In the genomic region with DNA sequence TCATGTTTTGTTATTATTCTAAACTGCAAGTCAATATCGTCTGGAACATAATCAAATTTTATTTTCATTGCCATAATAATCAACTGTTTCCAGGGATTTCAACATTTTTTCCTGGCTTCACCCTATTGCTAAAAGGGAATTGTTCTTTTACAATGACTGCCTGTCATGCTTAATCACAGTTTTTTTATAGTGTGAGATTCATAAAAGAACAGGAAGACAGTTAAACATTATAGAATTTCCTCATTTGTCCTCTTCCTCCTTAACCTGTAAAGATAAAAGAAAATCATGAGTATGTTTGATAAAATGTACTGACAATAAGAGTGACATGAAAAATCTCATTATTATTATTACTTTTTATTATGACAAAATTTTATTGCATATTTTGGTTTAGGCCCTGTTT, we compare ENCODE assay signal across 19 cellular contexts.
"Had no signal": no experiment of that assay in that cellular context is flagged by ENCODE, and none has a peak within 500 bp of the region (broad histone marks: within the 10 kb centered on the region; RNA-seq: fewer than 3 reads in every experiment).

No MANE protein-coding gene starts in this region.

- H3K4me2 ChIP-seq: neural progenitor cell had no signal

- H3K9ac ChIP-seq: neural progenitor cell, parathyroid adenoma had no signal

- H3K36me3 ChIP-seq: esophagus muscularis mucosa, neural progenitor cell, sigmoid colon, thoracic aorta, upper lobe of left lung had no signal

- H3K79me2 ChIP-seq: parathyroid adenoma had no signal

- H3K27me3 ChIP-seq: dorsolateral prefrontal cortex, esophagus muscularis mucosa, neural progenitor cell, sigmoid colon, tibial nerve, upper lobe of left lung had no signal

- H3K4me3 ChIP-seq: dorsolateral prefrontal cortex, esophagus muscularis mucosa, lung, neural progenitor cell, sigmoid colon, thoracic aorta, tibial nerve, upper lobe of left lung had no signal

- H3K9me3 ChIP-seq: esophagus muscularis mucosa, thoracic aorta, upper lobe of left lung had no signal

- H2AFZ ChIP-seq: neural progenitor cell, parathyroid adenoma had no signal

- H3K27ac ChIP-seq: dorsolateral prefrontal cortex, esophagus muscularis mucosa, neural progenitor cell, parathyroid adenoma, sigmoid colon, thoracic aorta, tibial nerve, upper lobe of left lung had no signal

- ATAC-seq: left lobe of liver; natural killer cell treated with Interleukin-12 subunit alpha and Interleukin-12 subunit beta and Interleukin-15 and Interleukin-18, amount 100 ng/mL, for 72 hours; right cardiac atrium; stimulated activated memory B cell treated with anti-CD40 and anti-IgM and Interleukin-4, amounts not matched to agents 10 μg/mL and 1 μg/mL and 100 μg/mL, for 72 hours had no signal

- H3K4me1 ChIP-seq: esophagus muscularis mucosa, neural progenitor cell, parathyroid adenoma, sigmoid colon, tibial nerve, upper lobe of left lung had no signal

- DNase-seq: cortex of kidney; dorsolateral prefrontal cortex; effector CD4-positive, alpha-beta T cell; head of caudate nucleus; naive B cell; right cardiac atrium; sigmoid colon; stimulated activated CD4-positive, alpha-beta T cell treated with anti-CD3 and anti-CD28 coated beads, Interleukin-2, amount 100 ng/mL, for 24 hours; stimulated activated CD4-positive, alpha-beta T cell treated with anti-CD3 and anti-CD28 coated beads, Interleukin-4, amount 100 ng/mL, for 4 hours; upper lobe of left lung had no signal
